8 cellular contexts compared by ENCODE assay signal in the genomic region with DNA sequence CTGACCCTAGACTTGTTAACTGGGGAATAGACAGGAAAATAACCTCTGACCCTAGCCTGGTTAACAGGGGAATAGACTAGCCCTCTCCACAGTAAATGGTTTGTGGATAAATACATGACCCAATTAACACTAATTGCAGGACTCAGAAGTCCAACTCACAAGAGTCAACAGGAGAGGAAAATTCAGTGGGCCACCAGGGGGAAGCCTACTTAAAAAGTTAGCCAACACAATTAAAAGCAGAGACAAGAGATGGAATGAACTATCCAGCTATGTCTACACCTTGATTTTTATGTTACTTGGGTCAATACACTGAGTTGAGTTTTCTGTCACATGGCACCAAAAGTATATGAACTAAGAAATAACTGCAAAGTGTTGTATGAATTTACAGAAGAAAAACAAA.
DNase-seq lines count a peak whose midpoint lies in the region; ATAC-seq and TF ChIP-seq lines count a peak whose summit lies in the region.
"Had no signal": no experiment of that assay in that cellular context is flagged by ENCODE, and none has a peak within 500 bp of the region (broad histone marks: within the 10 kb centered on the region; RNA-seq: fewer than 3 reads in every experiment).

No MANE protein-coding gene starts in this region.

- no peaks in the 10 kb centered on the region for H3K27me3 ChIP-seq in effector memory CD4-positive, alpha-beta T cell (replicated peaks; ENCODE audit: control insufficient read depth, insufficient read depth, low read length, poor library complexity, severe bottlenecking)

- TF ChIP-seq CTCF in osteocyte (IDR thresholded peaks at IDR 0.05): peak; percentile 36

- DNase-seq in activated CD4-positive, alpha-beta T cell treated with anti-CD3 and anti-CD28 coated beads for 1 hour: peak; percentile 37
- peak; percentile 26 to 45 (median 31) for DNase-seq in effector memory CD4-positive, alpha-beta T cell
- no peak for DNase-seq in osteocyte (ENCODE audit: extremely low spot score, unreplicated experiment)
- DNase-seq in cortex of kidney (lab: John Stamatoyannopoulos, UW): no peak
- no peak for DNase-seq in COLO668 (lab: John Stamatoyannopoulos, UW; ENCODE audit: unreplicated experiment)

- peaks cover 6% of the 10 kb centered on the region for H3K27me3 Mint-ChIP-seq in osteocyte (ENCODE audit: unreplicated experiment)
- H3K27me3 Mint-ChIP-seq: stimulated activated naive CD8-positive, alpha-beta T cell treated with anti-CD3 and anti-CD28 coated beads, Interleukin-15, Interleukin-2, amounts not matched to agents 100 ng/mL and 50 ng/mL, for 24 hours had no signal

- no peaks in the 10 kb centered on the region for H3K9me3 ChIP-seq in effector memory CD4-positive, alpha-beta T cell (ENCODE audit: control insufficient read depth, low read length)

- ATAC-seq in GM18511 (IDR thresholded peaks at IDR 0.05; ENCODE audit: unreplicated experiment) (peak; percentile 81), HG03095 (IDR thresholded peaks at IDR 0.05; ENCODE audit: unreplicated experiment) (peak; percentile 72)

- no peaks in the 10 kb centered on the region for H3K9me3 Mint-ChIP-seq in osteocyte (ENCODE audit: unreplicated experiment)
- H3K9me3 Mint-ChIP-seq: stimulated activated naive CD8-positive, alpha-beta T cell treated with anti-CD3 and anti-CD28 coated beads, Interleukin-15, Interleukin-2, amounts not matched to agents 100 ng/mL and 50 ng/mL, for 24 hours had no signal

- H3K27ac Mint-ChIP-seq in osteocyte (ENCODE audit: unreplicated experiment): no peak overlapping the region
- H3K27ac Mint-ChIP-seq: stimulated activated naive CD8-positive, alpha-beta T cell treated with anti-CD3 and anti-CD28 coated beads, Interleukin-15, Interleukin-2, amounts not matched to agents 100 ng/mL and 50 ng/mL, for 24 hours had no signal

- H3K4me1 ChIP-seq in effector memory CD4-positive, alpha-beta T cell (ENCODE audit: control insufficient read depth, insufficient read depth, low read length, poor library complexity, severe bottlenecking): peaks cover 6% of the 10 kb centered on the region

- no peak overlapping the region for H3K4me3 ChIP-seq in effector memory CD4-positive, alpha-beta T cell (ENCODE audit: insufficient read depth, low read depth, low read length, poor library complexity, severe bottlenecking)

- no peaks in the 10 kb centered on the region for H3K36me3 Mint-ChIP-seq in osteocyte (ENCODE audit: unreplicated experiment)

- peaks cover 7% of the 10 kb centered on the region for H3K4me1 Mint-ChIP-seq in osteocyte (ENCODE audit: unreplicated experiment)

- no peak overlapping the region for H3K4me3 Mint-ChIP-seq in osteocyte (ENCODE audit: unreplicated experiment)
- H3K4me3 Mint-ChIP-seq: stimulated activated naive CD8-positive, alpha-beta T cell treated with anti-CD3 and anti-CD28 coated beads, Interleukin-15, Interleukin-2, amounts not matched to agents 100 ng/mL and 50 ng/mL, for 24 hours had no signal

- H3K27ac ChIP-seq in effector memory CD4-positive, alpha-beta T cell (ENCODE audit: insufficient read depth, low read length, poor library complexity, severe bottlenecking): no peak overlapping the region

- H3K36me3 ChIP-seq in effector memory CD4-positive, alpha-beta T cell (ENCODE audit: control insufficient read depth, insufficient read depth, low read length): no peaks in the 10 kb centered on the region

Comparison
In these comparisons a context has a peak if more than half of its experiments do, and no peak if none do; other contexts are left out.
1. DNase-seq: peak in activated CD4-positive, alpha-beta T cell treated with anti-CD3 and anti-CD28 coated beads for 1 hour (single experiment) and effector memory CD4-positive, alpha-beta T cell (3 of 3); none in osteocyte (single experiment), cortex of kidney (single experiment) and COLO668 (single experiment).